10 cellular contexts compared by ENCODE assay signal in the genomic region with DNA sequence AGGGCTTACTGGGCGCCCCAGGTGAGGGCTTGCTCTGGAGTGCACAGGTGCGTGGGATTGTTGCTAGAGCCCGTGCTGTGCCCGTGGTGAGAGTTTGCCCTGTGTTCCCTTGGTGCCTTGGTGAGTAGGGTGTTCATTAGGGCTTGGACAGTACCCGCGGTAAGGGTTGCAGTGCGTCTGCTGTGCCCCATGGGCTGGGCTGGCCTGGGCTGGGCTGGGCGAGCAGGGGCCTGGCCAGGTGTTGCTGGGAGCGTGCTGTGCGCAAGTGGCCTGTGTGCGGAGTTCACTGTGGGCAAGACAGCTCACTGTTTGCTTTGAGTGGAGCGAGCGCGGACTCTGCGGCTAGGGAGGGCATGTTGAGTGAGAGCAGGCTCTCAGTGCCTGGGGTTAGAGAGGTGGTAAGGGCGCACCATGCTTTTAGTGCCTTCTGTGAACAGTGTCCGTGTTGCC. TPM values are rescaled to one million over a fixed set of nuclear protein-coding genes. Genes with fewer than 3 reads are reported as not detected.
DNase-seq lines count a peak whose midpoint lies in the region; ATAC-seq and TF ChIP-seq lines count a peak whose summit lies in the region.
"Had no signal": no experiment of that assay in that cellular context is flagged by ENCODE, and none has a peak within 500 bp of the region (broad histone marks: within the 10 kb centered on the region; RNA-seq: fewer than 3 reads in every experiment).

No MANE protein-coding gene starts in this region.

- 86% methylated on average over 14 of the region's 17 CpGs for WGBS in esophagus muscularis mucosa

- no peak for TF ChIP-seq EP300 in esophagus muscularis mucosa (IDR thresholded peaks at IDR 0.05)

- no peak overlapping the region for H3K27ac ChIP-seq in CD4-positive, alpha-beta T cell (ENCODE audit: low read depth, low read length)
- H3K27ac ChIP-seq in esophagus muscularis mucosa (replicated peaks in 1 of 4) (no peak overlapping the region), parathyroid adenoma (no peak overlapping the region)

- H3K4me1 ChIP-seq in esophagus muscularis mucosa = peaks cover 8 to 17% (median 16%) of the 10 kb centered on the region in 4 donors
- H3K4me1 ChIP-seq in parathyroid adenoma = no peaks in the 10 kb centered on the region

- no peak for TF ChIP-seq POLR2A in esophagus muscularis mucosa (IDR thresholded peaks at IDR 0.05; ENCODE audit: low read depth)

- CTCF ChIA-PET in CD4-positive, alpha-beta T cell (lab: Charles Lee) = no interaction called here

- no peak for ATAC-seq in CD4-positive, alpha-beta T cell (ENCODE audit: poor library complexity)
- no peak for ATAC-seq in HG03280 (IDR thresholded peaks at IDR 0.05; ENCODE audit: unreplicated experiment)

- peak overlapping the region; percentile 78 for H3K4me3 Mint-ChIP-seq in CD4-positive, alpha-beta T cell

- H3K9me3 ChIP-seq in CD4-positive, alpha-beta T cell (ENCODE audit: control insufficient read depth, low read length) = no peaks in the 10 kb centered on the region
- H3K9me3 ChIP-seq in esophagus muscularis mucosa (no peaks in the 10 kb centered on the region), parathyroid adenoma (ENCODE audit: control insufficient read depth, low read length) (no peaks in the 10 kb centered on the region)

- POLR2A ChIA-PET in CD4-positive, alpha-beta T cell (lab: Charles Lee) = no interaction called here

- intact Hi-C loops in CD4-positive, alpha-beta T cell (cut with DNase I, micrococcal nuclease) = no loop called here
- intact Hi-C loops in esophagus muscularis mucosa (cut with DNase I) = no loop called here

- H3K4me3 ChIP-seq in esophagus muscularis mucosa (peak overlapping the region; percentile 54 to 63 (median 63)), parathyroid adenoma (ENCODE audit: low read depth, low read length) (peak overlapping the region; percentile 75)

- peak overlapping the region; percentile 82 for H3K4me2 ChIP-seq in parathyroid adenoma (ENCODE audit: low read length)

- H3K27ac Mint-ChIP-seq in CD4-positive, alpha-beta T cell = no peak overlapping the region

- H3K9ac ChIP-seq in parathyroid adenoma = no peak overlapping the region

- no peak for DNase-seq in CD4-positive, alpha-beta T cell
- peak; percentile 11 for DNase-seq in NCI-H748 treated with DMSO at 0.1 percent for 48 hours (lab: John Stamatoyannopoulos, UW)
- DNase-seq in esophagus muscularis mucosa (ENCODE audit: extremely low spot score) = peak; percentile 86
- no peak for DNase-seq in DMS79 treated with DMSO at 0.1 percent for 48 hours (lab: John Stamatoyannopoulos, UW)
- DNase-seq in central memory CD4-positive, alpha-beta T cell = no peak
- no peak for DNase-seq in stimulated activated CD4-positive, alpha-beta T cell treated with anti-CD3 and anti-CD28 coated beads, Interleukin-2, amount 100 ng/mL, for 48 hours
- DNase-seq: islet precursor cell, NCI-H446 treated with DMSO at 0.1 percent for 48 hours had no signal

- H3K79me2 ChIP-seq in parathyroid adenoma = no peaks in the 10 kb centered on the region

- peaks cover 39% of the 10 kb centered on the region for H3K27me3 Mint-ChIP-seq in CD4-positive, alpha-beta T cell

- no peaks in the 10 kb centered on the region for H3K36me3 ChIP-seq in esophagus muscularis mucosa
- H3K36me3 ChIP-seq in parathyroid adenoma (ENCODE audit: control insufficient read depth, insufficient read depth, low read length) = no peaks in the 10 kb centered on the region

- no peaks in the 10 kb centered on the region for H3K36me3 Mint-ChIP-seq in CD4-positive, alpha-beta T cell (ENCODE audit: low read depth)

- H3K27me3 ChIP-seq in CD4-positive, alpha-beta T cell (ENCODE audit: control insufficient read depth, insufficient read depth, low read length) = peaks cover 6% of the 10 kb centered on the region
- H3K27me3 ChIP-seq in esophagus muscularis mucosa = no peaks in the 10 kb centered on the region
- H3K27me3 ChIP-seq in parathyroid adenoma (ENCODE audit: control insufficient read depth, insufficient read depth, low read length) = no peaks in the 10 kb centered on the region

- H2AFZ ChIP-seq in parathyroid adenoma = peak overlapping the region; percentile 82

- peaks cover 7% of the 10 kb centered on the region for H3K4me1 Mint-ChIP-seq in CD4-positive, alpha-beta T cell (ENCODE audit: low read depth)

- H3K9me3 Mint-ChIP-seq in CD4-positive, alpha-beta T cell = no peaks in the 10 kb centered on the region

- no peak for TF ChIP-seq CTCF in CD4-positive, alpha-beta T cell (IDR thresholded peaks at IDR 0.05)
- no peak for TF ChIP-seq CTCF in esophagus muscularis mucosa (IDR thresholded peaks at IDR 0.05)
- no peak for TF ChIP-seq CTCF in parathyroid adenoma (IDR thresholded peaks at IDR 0.05)

RNA-seq across cellular contexts. Expression of gene CR1L, which starts 0.7 kb away (rescaled TPM):
- total RNA-seq in CD4-positive, alpha-beta T cell = not detected
- not detected for total RNA-seq in esophagus muscularis mucosa

Comparison
In these comparisons a context has a peak if more than half of its experiments do, and no peak if none do; other contexts are left out.
1. DNase-seq: peak in NCI-H748 treated with DMSO at 0.1 percent for 48 hours (single experiment) and esophagus muscularis mucosa (single experiment); none in CD4-positive, alpha-beta T cell (0 of 10), DMS79 treated with DMSO at 0.1 percent for 48 hours (single experiment), central memory CD4-positive, alpha-beta T cell (single experiment) and stimulated activated CD4-positive, alpha-beta T cell treated with anti-CD3 and anti-CD28 coated beads, Interleukin-2, amount 100 ng/mL, for 48 hours (0 of 2).